ENCODE assay signal across 1 cellular context in the genomic region with DNA sequence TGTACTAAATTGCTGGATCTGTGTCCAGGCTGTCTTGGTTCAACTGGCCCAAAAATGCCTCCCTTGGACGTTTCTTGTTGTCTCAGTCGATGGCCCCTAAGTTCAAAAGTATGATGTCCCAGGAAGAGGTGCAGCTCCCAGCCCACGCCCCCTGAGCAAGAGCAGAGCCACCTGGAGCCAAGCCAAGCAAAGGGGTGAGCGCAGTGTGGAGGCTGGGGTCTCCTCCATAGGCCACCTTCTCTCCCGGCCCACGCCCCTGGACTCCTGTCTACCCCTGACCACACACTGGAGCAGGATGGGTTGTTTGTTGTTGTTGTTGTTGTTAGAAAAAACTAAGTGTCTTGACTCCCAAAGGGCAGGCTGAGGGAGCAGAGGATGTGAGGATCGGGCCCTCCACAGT.
TF ChIP-seq lines count a peak whose summit lies in the region.

No MANE protein-coding gene starts in this region.

TF ChIP-seq in IMR-90, 13 proteins besides CTCF, POLR2A, EP300 and RAD21:
- TF ChIP-seq MAZ (IDR thresholded peaks at IDR 0.05; ENCODE audit: borderline replicate concordance, low read depth, low read length), result no peak
- no peak for TF ChIP-seq RCOR1 (IDR thresholded peaks at IDR 0.05; ENCODE audit: insufficient replicate concordance, low read length)
- TF ChIP-seq, protein P1, sequence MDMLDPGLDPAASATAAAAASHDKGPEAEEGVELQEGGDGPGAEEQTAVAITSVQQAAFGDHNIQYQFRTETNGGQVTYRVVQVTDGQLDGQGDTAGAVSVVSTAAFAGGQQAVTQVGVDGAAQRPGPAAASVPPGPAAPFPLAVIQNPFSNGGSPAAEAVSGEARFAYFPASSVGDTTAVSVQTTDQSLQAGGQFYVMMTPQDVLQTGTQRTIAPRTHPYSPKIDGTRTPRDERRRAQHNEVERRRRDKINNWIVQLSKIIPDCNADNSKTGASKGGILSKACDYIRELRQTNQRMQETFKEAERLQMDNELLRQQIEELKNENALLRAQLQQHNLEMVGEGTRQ (IDR thresholded peaks at IDR 0.05; ENCODE audit: low read depth, low read length), result no peak
- TF ChIP-seq FOS (IDR thresholded peaks at IDR 0.05; ENCODE audit: low read depth, low read length), result no peak
- no peak for TF ChIP-seq RFX5 (IDR thresholded peaks at IDR 0.05; ENCODE audit: low read depth, low read length)
- TF ChIP-seq, protein P2, sequence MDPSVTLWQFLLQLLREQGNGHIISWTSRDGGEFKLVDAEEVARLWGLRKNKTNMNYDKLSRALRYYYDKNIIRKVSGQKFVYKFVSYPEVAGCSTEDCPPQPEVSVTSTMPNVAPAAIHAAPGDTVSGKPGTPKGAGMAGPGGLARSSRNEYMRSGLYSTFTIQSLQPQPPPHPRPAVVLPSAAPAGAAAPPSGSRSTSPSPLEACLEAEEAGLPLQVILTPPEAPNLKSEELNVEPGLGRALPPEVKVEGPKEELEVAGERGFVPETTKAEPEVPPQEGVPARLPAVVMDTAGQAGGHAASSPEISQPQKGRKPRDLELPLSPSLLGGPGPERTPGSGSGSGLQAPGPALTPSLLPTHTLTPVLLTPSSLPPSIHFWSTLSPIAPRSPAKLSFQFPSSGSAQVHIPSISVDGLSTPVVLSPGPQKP (IDR thresholded peaks at IDR 0.05; ENCODE audit: borderline replicate concordance, low read depth, low read length), result no peak
- TF ChIP-seq MXI1 (IDR thresholded peaks at IDR 0.05; ENCODE audit: borderline replicate concordance, low read depth, low read length), result no peak
- no peak for TF ChIP-seq SMC3 (IDR thresholded peaks at IDR 0.05; ENCODE audit: low read depth, low read length)
- TF ChIP-seq CHD1 (IDR thresholded peaks at IDR 0.05; ENCODE audit: low read depth, low read length), result no peak
- no peak for TF ChIP-seq BHLHE40 (IDR thresholded peaks at IDR 0.05; ENCODE audit: low read depth, low read length)
- TF ChIP-seq MAFK (IDR thresholded peaks at IDR 0.05; ENCODE audit: low read depth, low read length), result no peak
- no peak for TF ChIP-seq NFE2L2 (IDR thresholded peaks at IDR 0.05; ENCODE audit: low read depth, low read length)
- no peak for TF ChIP-seq CEBPB (IDR thresholded peaks at IDR 0.05; ENCODE audit: low read depth, low read length)
